22 cellular contexts compared by ENCODE assay signal in the genomic region with DNA sequence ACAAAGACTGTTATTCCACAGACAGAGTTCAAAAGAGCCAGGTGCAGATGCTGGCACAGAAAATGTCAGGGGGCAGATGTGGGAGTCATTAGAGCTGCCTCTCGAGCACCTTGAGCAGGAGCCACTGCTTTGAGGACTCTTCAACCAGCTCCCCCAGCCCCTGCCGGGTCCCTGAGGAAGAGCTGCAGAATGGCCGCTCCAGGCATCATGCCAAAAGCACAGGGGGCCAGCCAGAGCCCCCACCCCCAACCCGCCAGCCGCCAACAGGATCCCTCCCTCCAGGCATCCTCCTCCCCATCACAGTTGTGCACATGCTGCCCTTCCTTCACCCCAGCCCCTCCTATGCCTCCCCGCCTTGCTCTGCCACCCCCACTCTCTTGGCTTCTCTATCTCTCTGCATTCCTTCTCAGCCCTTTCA. TPM values are rescaled to one million over a fixed set of nuclear protein-coding genes. Genes with fewer than 3 reads are reported as not detected.
DNase-seq lines count a peak whose midpoint lies in the region; FAIRE-seq and TF ChIP-seq lines count a peak whose summit lies in the region.
"Had no signal": no experiment of that assay in that cellular context is flagged by ENCODE, and none has a peak within 500 bp of the region (broad histone marks: within the 10 kb centered on the region; RNA-seq: fewer than 3 reads in every experiment).

No MANE protein-coding gene starts in this region.

- peak; percentile 13 for DNase-seq in BE2C
- peak; percentile 18 for DNase-seq in DMS79 (lab: John Stamatoyannopoulos, UW)
- peak; percentile 31 for DNase-seq in NCI-H2107 (lab: John Stamatoyannopoulos, UW)
- peak; percentile 48 to 68 for DNase-seq in SJCRH30
- DNase-seq in frontal cortex (ENCODE audit: low spot score in 2 of 2) = no peak
- DNase-seq in HuH-7 (ENCODE audit: low spot score) = no peak
- DNase-seq in GOT3 (lab: John Stamatoyannopoulos, UW) = no peak
- no peak for DNase-seq in dermis blood vessel endothelial cell
- DNase-seq: activated gamma-delta T cell treated with Interleukin-2 at 50 U/mL for 16 hours; adrenal gland; brain microvascular endothelial cell; MM.1S; nucleus accumbens; stimulated activated CD4-positive, alpha-beta T cell treated with anti-CD3 and anti-CD28 coated beads, Interleukin-2, amount 100 ng/mL, for 24 hours had no signal

- H3K9me3 ChIP-seq in BE2C (no peaks in the 10 kb centered on the region), SJCRH30 (replicated peaks) (no peaks in the 10 kb centered on the region)
- H3K9me3 ChIP-seq: adrenal gland, HAP-1, vagina had no signal

- no peak for TF ChIP-seq CTCF in BE2C (IDR thresholded peaks at IDR 0.05; ENCODE audit: low read depth, low read length)

- no peaks in the 10 kb centered on the region for H3K4me1 ChIP-seq in BE2C
- H3K4me1 ChIP-seq in SJCRH30 = peaks cover 20% of the 10 kb centered on the region
- H3K4me1 ChIP-seq: adrenal gland, HAP-1 had no signal

- peak overlapping the region; percentile 38 for H3K27ac ChIP-seq in SJCRH30
- H3K27ac ChIP-seq: adrenal gland, brain microvascular endothelial cell, C4-2B, SK-N-MC, skin epidermis, vagina, VCaP had no signal

- H3K27me3 ChIP-seq in BE2C = peaks cover 37% of the 10 kb centered on the region
- no peaks in the 10 kb centered on the region for H3K27me3 ChIP-seq in SJCRH30
- H3K27me3 ChIP-seq: adrenal gland, brain microvascular endothelial cell, vagina had no signal

- H3K4me3 ChIP-seq in BE2C (ENCODE audit: low read depth, low read length) = no peak overlapping the region
- H3K4me3 ChIP-seq in SJCRH30 = no peak overlapping the region
- H3K4me3 ChIP-seq: adrenal gland, HAP-1, K562, SK-N-MC, skin epidermis, vagina had no signal

- no peak for FAIRE-seq in frontal cortex (lab: Jason Lieb, UNC)
- FAIRE-seq: colon, K562 had no signal

- H3K36me3 ChIP-seq in BE2C (no peaks in the 10 kb centered on the region), SJCRH30 (no peaks in the 10 kb centered on the region)
- H3K36me3 ChIP-seq: adrenal gland, brain microvascular endothelial cell, HAP-1, vagina had no signal

RNA-seq across cellular contexts. Expression of a gene that starts 20.7 kb away (rescaled TPM):
- polyA plus RNA-seq in BE2C (2012; ENCODE audit: insufficient read depth, insufficient read length, low read depth) = not detected
- total RNA-seq in SJCRH30 (2014; rRNA removed; shearing (Covaris generic)) = 0.76 and 1.5 TPM in 2 replicates
- total RNA-seq in frontal cortex = 2.0 TPM
- 3.2 and 4.1 TPM in 2 replicates for total RNA-seq in dermis blood vessel endothelial cell

RNA-seq across cellular contexts. Expression of a gene that starts 21.0 kb away (rescaled TPM):
- 0.17 TPM for polyA plus RNA-seq in BE2C (2012; ENCODE audit: insufficient read depth, insufficient read length, low read depth)
- total RNA-seq in SJCRH30 (2014; rRNA removed; shearing (Covaris generic)) = 10.4 and 12.2 TPM in 2 replicates
- total RNA-seq in frontal cortex (28.5 TPM), dermis blood vessel endothelial cell (13.0 and 17.9 TPM in 2 replicates)

Comparison
In these comparisons a context has a peak if more than half of its experiments do, and no peak if none do; other contexts are left out.
1. DNase-seq: peak in BE2C (single experiment), DMS79 (single experiment), NCI-H2107 (single experiment) and SJCRH30 (2 of 2); none in frontal cortex (0 of 2), HuH-7 (single experiment), GOT3 (single experiment) and dermis blood vessel endothelial cell (single experiment).